ENCODE assay signal across 1 cellular context in genomic region chr3:12383218-12383617, GRCh38.
TF ChIP-seq lines count a peak whose summit lies in the region.

No MANE protein-coding gene starts in this region.

TF ChIP-seq in HEK293, 187 proteins besides CTCF, POLR2A, EP300 and RAD21 (continued from another document):
- TF ChIP-seq PBX3 (CRISPR knock-in tag; IDR thresholded peaks at IDR 0.05) (no peak), ZNF426 (tag by site-specific recombination; IDR thresholded peaks at IDR 0.05) (no peak), ZBTB44 (tag by site-specific recombination; IDR thresholded peaks at IDR 0.05) (no peak), ZNF398 (tag by site-specific recombination; IDR thresholded peaks at IDR 0.05) (peak; percentile 42), YY2 (tag by site-specific recombination; IDR thresholded peaks at IDR 0.05) (peak; percentile 63), ZNF112 (tag by site-specific recombination; IDR thresholded peaks at IDR 0.05) (peak; percentile 27; the same call in 1 of the 2 replicates), ZNF629 (tag by site-specific recombination; IDR thresholded peaks at IDR 0.05) (no peak), BCL6B (tag by site-specific recombination; IDR thresholded peaks at IDR 0.05) (peak; percentile 77; the same call in 1 of the 2 replicates), SP2 (tag by site-specific recombination; IDR thresholded peaks at IDR 0.05) (no peak), ZNF221 (tag by site-specific recombination; IDR thresholded peaks at IDR 0.05; ENCODE audit: borderline replicate concordance) (no peak), ZNF148 (tag by site-specific recombination; IDR thresholded peaks at IDR 0.05; ENCODE audit: borderline replicate concordance) (0 out of 2 replicates have a peak, but pooled peaks have one; percentile 42), ZNF362 (tag by site-specific recombination; IDR thresholded peaks at IDR 0.05) (no peak), WT1 (tag by site-specific recombination; IDR thresholded peaks at IDR 0.05) (no peak), ZNF776 (tag by site-specific recombination; IDR thresholded peaks at IDR 0.05; ENCODE audit: borderline replicate concordance) (no peak), ZSCAN16 (tag by site-specific recombination; IDR thresholded peaks at IDR 0.05) (no peak), ZNF549 (tag by site-specific recombination; IDR thresholded peaks at IDR 0.05) (no peak), ZBTB7A (tag by site-specific recombination; IDR thresholded peaks at IDR 0.05; ENCODE audit: low read depth) (no peak), ZNF26 (tag by site-specific recombination; IDR thresholded peaks at IDR 0.05) (no peak), PRDM10 (tag by site-specific recombination; IDR thresholded peaks at IDR 0.05) (no peak), ZBTB48 (tag by site-specific recombination; IDR thresholded peaks at IDR 0.05) (no peak), ZFP37 (tag by site-specific recombination; IDR thresholded peaks at IDR 0.05) (no peak), ZNF645 (tag by site-specific recombination; IDR thresholded peaks at IDR 0.05) (no peak), MYNN (tag by site-specific recombination; IDR thresholded peaks at IDR 0.05; ENCODE audit: borderline replicate concordance) (no peak), ZNF132 (tag by site-specific recombination; IDR thresholded peaks at IDR 0.05; ENCODE audit: borderline replicate concordance) (no peak)
